Comparison of ENCODE assay signal across 9 cellular contexts in the genomic region with DNA sequence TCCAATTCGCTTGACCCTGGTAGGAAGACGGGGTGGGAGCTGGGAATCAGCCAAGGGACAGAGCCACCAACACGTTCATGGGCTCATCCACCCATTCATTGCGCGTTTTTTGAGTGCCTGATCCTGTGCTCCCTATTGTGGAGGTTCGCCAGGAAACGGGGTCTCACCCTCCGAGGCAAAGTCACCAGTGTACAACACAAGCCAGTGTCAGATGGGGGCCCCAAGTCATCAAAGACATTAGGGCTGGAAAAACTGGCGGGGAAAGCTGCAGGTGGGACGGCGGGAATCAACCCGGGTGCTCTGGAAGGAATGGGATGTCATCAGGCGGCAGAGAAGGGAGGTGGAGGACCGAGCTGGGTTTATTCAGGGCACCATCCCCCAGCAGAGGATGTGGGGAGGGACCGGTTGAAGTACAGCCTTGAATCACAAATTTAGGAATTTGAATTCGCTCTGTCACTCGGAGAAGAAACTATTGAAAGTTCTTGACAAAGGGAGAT. TPM values are rescaled to one million over a fixed set of nuclear protein-coding genes. Genes with fewer than 3 reads are reported as not detected.
DNase-seq lines count a peak whose midpoint lies in the region; TF ChIP-seq lines count a peak whose summit lies in the region.
"Had no signal": no experiment of that assay in that cellular context is flagged by ENCODE, and none has a peak within 500 bp of the region (broad histone marks: within the 10 kb centered on the region; RNA-seq: fewer than 3 reads in every experiment).

No MANE protein-coding gene starts in this region.

- TF ChIP-seq CTCF in choroid plexus epithelial cell (conservative IDR thresholded peaks at IDR 0.05; ENCODE audit: low read depth, low read length) (no peak), lower leg skin (IDR thresholded peaks at IDR 0.05) (no peak), thyroid gland (IDR thresholded peaks at IDR 0.05) (no peak)

- H3K9me3 ChIP-seq in thyroid gland, result no peaks in the 10 kb centered on the region

- H3K27me3 ChIP-seq in thyroid gland, result no peaks in the 10 kb centered on the region

- H3K27me3 Mint-ChIP-seq in activated CD4-positive, alpha-beta T cell treated with anti-CD3 and anti-CD28 coated beads, Interleukin-2, amount 10 ng/mL, durations not matched to agents 24 days and 14 days, result peaks cover 58% of the 10 kb centered on the region

- H3K27ac ChIP-seq in thyroid gland, result peak overlapping the region; percentile 43 to 94 (median 87)
- H3K27ac ChIP-seq: C4-2B had no signal

- DNase-seq in activated CD4-positive, alpha-beta T cell treated with anti-CD3 and anti-CD28 coated beads, Interleukin-2, amount 10 ng/mL, durations not matched to agents 24 days and 14 days, result no peak
- DNase-seq in activated CD4-positive, alpha-beta T cell treated with anti-CD3 and anti-CD28 coated beads, Interleukin-2, amount 50 U/mL, for 1 hour, result no peak
- DNase-seq in choroid plexus epithelial cell (ENCODE audit: low read depth), result no peak
- DNase-seq in lower leg skin (ENCODE audit: low spot score in 2 of 2), result peak in 1 of 2 donors; percentile 17
- no peak for DNase-seq in thyroid gland
- no peak for DNase-seq in NCI-H82 treated with DMSO at 0.1 percent for 48 hours (lab: John Stamatoyannopoulos, UW; ENCODE audit: unreplicated experiment)
- DNase-seq in effector CD8-positive, alpha-beta T cell (lab: John Stamatoyannopoulos, UW), result no peak
- no peak for DNase-seq in mucosa of gallbladder (ENCODE audit: low spot score)

- intact Hi-C loops in activated CD4-positive, alpha-beta T cell treated with anti-CD3 and anti-CD28 coated beads, Interleukin-2, amount 10 ng/mL, durations not matched to agents 24 days and 14 days (cut with micrococcal nuclease), result loop anchor here (5.0 kb wide), 1 partner anchor 68 kb away; no protein-coding TSS in a partner anchor
- intact Hi-C loops in lower leg skin (cut with DNase I; ENCODE audit: low total_unique reads) (no loop called here), thyroid gland (cut with DNase I) (no loop called here)

- no peak for TF ChIP-seq POLR2A in lower leg skin (IDR thresholded peaks at IDR 0.05)
- no peak for TF ChIP-seq POLR2A in thyroid gland (IDR thresholded peaks at IDR 0.05)

- H3K36me3 Mint-ChIP-seq in activated CD4-positive, alpha-beta T cell treated with anti-CD3 and anti-CD28 coated beads, Interleukin-2, amount 10 ng/mL, durations not matched to agents 24 days and 14 days (ENCODE audit: low read depth), result peaks cover 2% of the 10 kb centered on the region

- H3K4me3 ChIP-seq in choroid plexus epithelial cell (ENCODE audit: low read depth, low read length) (peak overlapping the region; percentile 89), lower leg skin (ENCODE audit: low read depth, poor library complexity, severe bottlenecking) (peak overlapping the region; percentile 73), thyroid gland (replicated peaks in 1 of 3) (peak overlapping the region in 2 of 3 donors; percentile 76 to 86)

- H3K36me3 ChIP-seq in thyroid gland, result no peaks in the 10 kb centered on the region

- 40 to 45% methylated on average over 17 of the region's 17 CpGs for WGBS in lower leg skin, 2 donors
- 19 to 48% methylated on average over 9 to 16 of the region's 17 CpGs for WGBS in thyroid gland, 2 donors

- no peaks in the 10 kb centered on the region for H3K9me3 Mint-ChIP-seq in activated CD4-positive, alpha-beta T cell treated with anti-CD3 and anti-CD28 coated beads, Interleukin-2, amount 10 ng/mL, durations not matched to agents 24 days and 14 days

- peaks cover 10 to 11% of the 10 kb centered on the region in 2 donors for H3K4me1 ChIP-seq in thyroid gland

- H3K4me1 Mint-ChIP-seq in activated CD4-positive, alpha-beta T cell treated with anti-CD3 and anti-CD28 coated beads, Interleukin-2, amount 10 ng/mL, durations not matched to agents 24 days and 14 days, result peaks cover 24% of the 10 kb centered on the region

- peak overlapping the region; percentile 52 for H3K4me3 Mint-ChIP-seq in activated CD4-positive, alpha-beta T cell treated with anti-CD3 and anti-CD28 coated beads, Interleukin-2, amount 10 ng/mL, durations not matched to agents 24 days and 14 days

- H3K27ac Mint-ChIP-seq in activated CD4-positive, alpha-beta T cell treated with anti-CD3 and anti-CD28 coated beads, Interleukin-2, amount 10 ng/mL, durations not matched to agents 24 days and 14 days, result no peak overlapping the region

RNA-seq across cellular contexts. Expression of a gene that starts 0.7 kb away (rescaled TPM):
- 0.57 and 0.61 TPM in 2 replicates for total RNA-seq in activated CD4-positive, alpha-beta T cell treated with anti-CD3 and anti-CD28 coated beads, Interleukin-2, amount 10 ng/mL, durations not matched to agents 24 days and 14 days
- 10 to 100 TPM; 23.4 to 80.0 (median 30.7) TPM for total RNA-seq in lower leg skin
- 10 to 100 TPM; 27.8 to 91.8 (median 69.4) TPM for total RNA-seq in thyroid gland
- total RNA-seq in mucosa of gallbladder, result 89.4 TPM

Comparison
In these comparisons a context has a peak if more than half of its experiments do, and no peak if none do; other contexts are left out.
1. RNA of a gene that starts 0.7 kb away (total RNA-seq): 89.4 TPM in mucosa of gallbladder (single experiment), 27.8 to 91.8 TPM in thyroid gland and 23.4 to 80.0 TPM in lower leg skin; 0.57 to 0.61 TPM in activated CD4-positive, alpha-beta T cell treated with anti-CD3 and anti-CD28 coated beads, Interleukin-2, amount 10 ng/mL, durations not matched to agents 24 days and 14 days; every median in the first group is over 10 times any median in the second.
2. Peak in every context shown above with its lines, with median percentiles within 50 percentile points of each other: H3K4me3 ChIP-seq.